8 cellular contexts compared by ENCODE assay signal in the genomic region with DNA sequence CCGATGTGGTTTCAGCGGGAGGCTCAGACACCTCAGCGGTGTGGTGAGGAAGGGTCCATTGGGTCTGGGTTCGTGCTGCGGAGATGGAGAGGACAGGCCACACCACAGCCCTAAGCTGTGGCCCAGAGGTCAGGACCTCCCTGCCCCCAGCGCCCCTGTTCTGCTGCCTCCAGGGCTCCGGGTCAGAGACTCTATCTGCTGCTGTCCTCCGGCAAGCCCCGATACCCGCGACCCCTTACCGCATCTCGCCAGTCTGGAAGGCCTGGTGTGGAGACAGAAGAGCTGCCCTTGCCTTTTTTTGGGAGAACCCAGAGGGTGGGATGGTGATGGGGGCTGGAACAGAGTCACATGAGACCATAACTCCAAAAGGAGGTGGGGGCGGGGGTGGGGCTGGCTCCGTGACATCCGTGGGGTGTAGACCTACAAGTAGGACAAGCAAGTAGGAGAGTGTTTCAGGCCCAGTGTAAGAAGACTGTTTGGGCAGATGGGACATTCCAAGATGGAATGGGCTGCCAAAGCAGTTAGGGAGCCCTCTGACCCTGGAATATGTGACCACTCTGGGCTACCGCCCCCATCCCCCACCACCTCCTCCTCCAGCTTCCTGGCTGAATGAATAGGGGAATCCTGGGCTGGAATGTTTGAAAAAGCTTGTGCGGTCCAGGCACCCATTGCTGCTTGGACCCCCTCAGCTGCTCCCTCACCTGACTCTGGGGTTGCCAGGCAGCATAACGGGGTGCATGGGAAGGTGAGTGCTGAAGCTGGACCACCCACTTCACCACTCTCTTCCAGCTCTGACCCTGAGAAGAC. TPM values are rescaled to one million over a fixed set of nuclear protein-coding genes. Genes with fewer than 3 reads are reported as not detected.
DNase-seq lines count a peak whose midpoint lies in the region; ATAC-seq and TF ChIP-seq lines count a peak whose summit lies in the region.

No MANE protein-coding gene starts in this region.

- H3K4me3 ChIP-seq in GM12865 (ENCODE audit: low read depth, low read length): peak overlapping the region; percentile 73
- peak overlapping the region; percentile 84 for H3K4me3 ChIP-seq in WERI-Rb-1 (ENCODE audit: low read depth, low read length)
- peak overlapping the region; percentile 69 to 99 (median 92) for H3K4me3 ChIP-seq in heart right ventricle

- no peak for TF ChIP-seq CTCF in GM12865 (IDR thresholded peaks at IDR 0.05; ENCODE audit: insufficient read depth, low read depth, low read length, missing control alignments)
- no peak for TF ChIP-seq CTCF in WERI-Rb-1 (IDR thresholded peaks at IDR 0.05; ENCODE audit: low read depth, low read length)
- TF ChIP-seq CTCF in heart right ventricle (IDR thresholded peaks at IDR 0.05): no peak

- intact Hi-C loops in heart right ventricle (cut with DNase I) (no loop called here), sciatic nerve (cut with DNase I) (no loop called here)

- no peak for DNase-seq in GM12865 (ENCODE audit: low read depth)
- no peak for DNase-seq in WERI-Rb-1
- DNase-seq in heart right ventricle: no peak
- DNase-seq in sciatic nerve (ENCODE audit: low spot score): no peak
- DNase-seq in stimulated activated CD4-positive, alpha-beta T cell treated with anti-CD3 and anti-CD28 coated beads, Interleukin-1b, Interleukin-23, amount 100 ng/mL, for 48 hours: no peak

- ATAC-seq in heart right ventricle (peak in 5 of 8 donors; percentile 2 to 27 (median 6)), sciatic nerve (peak; percentile 8), HG03045 (IDR thresholded peaks at IDR 0.05; ENCODE audit: unreplicated experiment) (no peak), GM19455 (IDR thresholded peaks at IDR 0.05; ENCODE audit: unreplicated experiment) (no peak), GM19328 (IDR thresholded peaks at IDR 0.05; ENCODE audit: unreplicated experiment) (no peak)

- H3K36me3 ChIP-seq in WERI-Rb-1 (peaks cover 3% of the 10 kb centered on the region; the same call in 1 of the 2 replicates), heart right ventricle (peaks cover 0 to 5% (median 0%) of the 10 kb centered on the region in 9 donors)

- 26 to 31% methylated on average over 19 of the region's 19 CpGs for WGBS in heart right ventricle, 2 donors

- peaks cover under 1% of the 10 kb centered on the region for H3K9me3 ChIP-seq in WERI-Rb-1 (ENCODE audit: severe bottlenecking)
- H3K9me3 ChIP-seq in heart right ventricle: no peaks in the 10 kb centered on the region

- no peaks in the 10 kb centered on the region for H3K27me3 ChIP-seq in WERI-Rb-1 (ENCODE audit: insufficient read depth, low read depth, severe bottlenecking)
- no peaks in the 10 kb centered on the region for H3K27me3 ChIP-seq in heart right ventricle

- H3K27ac ChIP-seq in WERI-Rb-1: no peak overlapping the region
- peak overlapping the region in 4 of 10 donors; percentile 64 to 84 (median 68) for H3K27ac ChIP-seq in heart right ventricle

- H3K4me1 ChIP-seq in heart right ventricle: peaks cover 6 to 41% (median 33%) of the 10 kb centered on the region in 9 donors

RNA-seq across cellular contexts. Expression of a gene that starts 1.4 kb away (rescaled TPM):
- 10 to 100 TPM; 11.2 to 17.1 (median 11.9) TPM for total RNA-seq in heart right ventricle
- 10 to 100 TPM in 1 of 2 donors, 1 to 10 TPM in 1; 8.1 to 14.6 TPM for polyA plus RNA-seq in heart right ventricle
- 20.0 TPM for total RNA-seq in sciatic nerve

RNA-seq across cellular contexts. Expression of a gene that starts 25.7 kb away (rescaled TPM):
- total RNA-seq in heart right ventricle: 10 to 100 TPM; 54.8 to 90.0 (median 63.0) TPM
- polyA plus RNA-seq in heart right ventricle: 100 to 1,000 TPM; 241 to 253 TPM
- total RNA-seq in sciatic nerve: 41.2 TPM

RNA-seq across cellular contexts. Expression of a gene that starts 25.7 kb away (rescaled TPM):
- total RNA-seq in heart right ventricle (1 to 10 TPM in 2 of 10 donors, under 1 TPM in 8; 0.25 to 1.8 (median 0.67) TPM), sciatic nerve (1.5 TPM)
- under 1 TPM; 0.20 to 0.51 TPM for polyA plus RNA-seq in heart right ventricle

RNA-seq across cellular contexts. Expression of a gene that starts 50.0 kb away (rescaled TPM):
- 10 to 100 TPM; 19.2 to 48.3 (median 24.7) TPM for total RNA-seq in heart right ventricle
- 10 to 100 TPM; 11.4 to 83.1 TPM for polyA plus RNA-seq in heart right ventricle
- 33.6 TPM for total RNA-seq in sciatic nerve

Comparison
In these comparisons a context has a peak if more than half of its experiments do, and no peak if none do; other contexts are left out.
1. ATAC-seq: peak in heart right ventricle (5 of 8) and sciatic nerve (single experiment); none in HG03045 (single experiment), GM19455 (single experiment) and GM19328 (single experiment).
2. Peak in every context shown above with its lines, with median percentiles within 50 percentile points of each other: H3K4me3 ChIP-seq.